ENCODE assay signal across 20 cellular contexts in the genomic region with DNA sequence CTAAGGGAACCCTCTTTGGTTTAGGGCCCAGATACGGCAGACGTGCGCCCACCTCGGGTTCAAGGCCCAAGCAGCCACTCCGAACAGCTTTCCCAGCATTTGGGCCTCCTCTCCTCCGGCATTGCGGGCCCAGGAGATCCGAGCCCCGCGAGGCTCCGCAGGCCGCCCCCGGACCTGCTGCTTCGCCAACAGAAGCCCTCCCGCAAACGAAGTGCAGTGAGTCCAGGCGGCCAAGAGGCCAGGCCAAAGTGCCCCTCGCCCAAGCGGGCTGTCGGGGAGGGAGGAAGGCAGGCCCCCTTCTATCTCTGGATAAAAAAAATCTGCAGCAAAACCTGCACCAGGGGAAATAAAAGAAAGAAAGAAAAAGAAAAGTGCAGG. TPM values are rescaled to one million over a fixed set of nuclear protein-coding genes. Genes with fewer than 3 reads are reported as not detected.
DNase-seq lines count a peak whose midpoint lies in the region; ATAC-seq lines count a peak whose summit lies in the region.
"Had no signal": no experiment of that assay in that cellular context is flagged by ENCODE, and none has a peak within 500 bp of the region (broad histone marks: within the 10 kb centered on the region; RNA-seq: fewer than 3 reads in every experiment).

No MANE protein-coding gene starts in this region.

- H3K4me1 Mint-ChIP-seq in activated CD4-positive, alpha-beta T cell treated with anti-CD3 and anti-CD28 coated beads for 36 hours = peaks cover 27% of the 10 kb centered on the region
- H3K4me1 Mint-ChIP-seq in T-helper 17 cell (peaks cover 25% of the 10 kb centered on the region), memory B cell (peaks cover 3% of the 10 kb centered on the region)
- H3K4me1 Mint-ChIP-seq in activated CD4-positive, alpha-beta memory T cell treated with anti-CD3 and anti-CD28 coated beads, Interleukin-2, amount 10 ng/mL, durations not matched to agents 7 days and 5 days = peaks cover 3% of the 10 kb centered on the region

- peak; percentile 1 for DNase-seq in activated CD4-positive, alpha-beta T cell treated with anti-CD3 and anti-CD28 coated beads for 1 hour
- no peak for DNase-seq in activated CD4-positive, alpha-beta T cell treated with anti-CD3 and anti-CD28 coated beads for 36 hours
- no peak for DNase-seq in T-helper 17 cell
- no peak for DNase-seq in memory B cell (ENCODE audit: low spot score in 2 of 2)
- no peak for DNase-seq in activated CD4-positive, alpha-beta memory T cell treated with anti-CD3 and anti-CD28 coated beads, Interleukin-2, amount 10 ng/mL, durations not matched to agents 7 days and 5 days
- no peak for DNase-seq in SJCRH30
- DNase-seq: 8988T; activated CD4-positive, CD25-positive, alpha-beta regulatory T cell treated with anti-CD3 and anti-CD28 coated beads, Interleukin-2, amount 50 U/mL, for 72 hours; body of pancreas; GDM1; NCI-H146; NCI-H510A; ovary; SW 1271; thyroid gland had no signal

- CTCF ChIA-PET in activated CD4-positive, alpha-beta T cell treated with anti-CD3 and anti-CD28 coated beads for 36 hours (lab: Charles Lee) = interaction anchor here (0.8 kb wide), 1 partner anchor 19 kb away, joined by 4 read pairs; no protein-coding TSS in a partner anchor
- CTCF ChIA-PET in activated CD4-positive, alpha-beta memory T cell treated with anti-CD3 and anti-CD28 coated beads, Interleukin-2, amount 10 ng/mL, durations not matched to agents 7 days and 5 days (lab: Charles Lee) = interaction anchor here (1.0 kb wide), 1 partner anchor 14 kb away, joined by 4 read pairs; no protein-coding TSS in a partner anchor

- no peaks in the 10 kb centered on the region for H3K36me3 Mint-ChIP-seq in activated CD4-positive, alpha-beta T cell treated with anti-CD3 and anti-CD28 coated beads for 36 hours (ENCODE audit: low read depth)
- H3K36me3 Mint-ChIP-seq in T-helper 17 cell (ENCODE audit: low read depth) (no peaks in the 10 kb centered on the region), memory B cell (no peaks in the 10 kb centered on the region)
- peaks cover 4% of the 10 kb centered on the region for H3K36me3 Mint-ChIP-seq in activated CD4-positive, alpha-beta memory T cell treated with anti-CD3 and anti-CD28 coated beads, Interleukin-2, amount 10 ng/mL, durations not matched to agents 7 days and 5 days (ENCODE audit: low read depth)

- H3K4me3 Mint-ChIP-seq in activated CD4-positive, alpha-beta T cell treated with anti-CD3 and anti-CD28 coated beads for 36 hours = no peak overlapping the region
- H3K4me3 Mint-ChIP-seq in T-helper 17 cell = peak overlapping the region; percentile 78
- H3K4me3 Mint-ChIP-seq in memory B cell = peak overlapping the region; percentile 76
- H3K4me3 Mint-ChIP-seq in activated CD4-positive, alpha-beta memory T cell treated with anti-CD3 and anti-CD28 coated beads, Interleukin-2, amount 10 ng/mL, durations not matched to agents 7 days and 5 days = no peak overlapping the region
- H3K4me3 Mint-ChIP-seq: activated T-helper 1 cell treated with anti-CD3 and anti-CD28 coated beads, Interleukin-12 subunit alpha, Interleukin-12 subunit beta, Interleukin-2, Interleukin-4 antibody, amounts not matched to agents 30 ng/mL and 10 ng/mL and 1 ng/mL, durations not matched to agents 14 hours and 24 hours and 36 hours had no signal

- H3K4me1 ChIP-seq in SJCRH30 = no peaks in the 10 kb centered on the region

- POLR2A ChIA-PET in activated CD4-positive, alpha-beta T cell treated with anti-CD3 and anti-CD28 coated beads for 36 hours (lab: Charles Lee) = no interaction called here
- POLR2A ChIA-PET in activated CD4-positive, alpha-beta memory T cell treated with anti-CD3 and anti-CD28 coated beads, Interleukin-2, amount 10 ng/mL, durations not matched to agents 7 days and 5 days (lab: Charles Lee) = no interaction called here

- no peaks in the 10 kb centered on the region for H3K9me3 ChIP-seq in T-helper 17 cell (ENCODE audit: control insufficient read depth, low read length, poor library complexity, severe bottlenecking)
- no peaks in the 10 kb centered on the region for H3K9me3 ChIP-seq in SJCRH30 (replicated peaks)
- H3K9me3 ChIP-seq: body of pancreas, ovary, thyroid gland had no signal

- peaks cover 82% of the 10 kb centered on the region for H3K27me3 Mint-ChIP-seq in activated CD4-positive, alpha-beta T cell treated with anti-CD3 and anti-CD28 coated beads for 36 hours
- H3K27me3 Mint-ChIP-seq in T-helper 17 cell (peaks cover 93% of the 10 kb centered on the region), memory B cell (peaks cover 32% of the 10 kb centered on the region)
- peaks cover 86% of the 10 kb centered on the region for H3K27me3 Mint-ChIP-seq in activated CD4-positive, alpha-beta memory T cell treated with anti-CD3 and anti-CD28 coated beads, Interleukin-2, amount 10 ng/mL, durations not matched to agents 7 days and 5 days

- ATAC-seq in activated CD4-positive, alpha-beta T cell treated with anti-CD3 and anti-CD28 coated beads for 36 hours = no peak
- no peak for ATAC-seq in T-helper 17 cell
- ATAC-seq in memory B cell (ENCODE audit: low read depth) = no peak
- no peak for ATAC-seq in HG03135 (IDR thresholded peaks at IDR 0.05; ENCODE audit: unreplicated experiment)
- ATAC-seq: body of pancreas had no signal

- H3K36me3 ChIP-seq in SJCRH30 = no peaks in the 10 kb centered on the region
- H3K36me3 ChIP-seq: ovary, thyroid gland had no signal

- intact Hi-C loops in activated CD4-positive, alpha-beta T cell treated with anti-CD3 and anti-CD28 coated beads for 36 hours (cut with DNase I, micrococcal nuclease) = no loop called here

- H3K9me3 Mint-ChIP-seq in activated CD4-positive, alpha-beta T cell treated with anti-CD3 and anti-CD28 coated beads for 36 hours (ENCODE audit: low read depth) = no peaks in the 10 kb centered on the region
- no peaks in the 10 kb centered on the region for H3K9me3 Mint-ChIP-seq in memory B cell
- no peaks in the 10 kb centered on the region for H3K9me3 Mint-ChIP-seq in activated CD4-positive, alpha-beta memory T cell treated with anti-CD3 and anti-CD28 coated beads, Interleukin-2, amount 10 ng/mL, durations not matched to agents 7 days and 5 days
- H3K9me3 Mint-ChIP-seq: activated T-helper 1 cell treated with anti-CD3 and anti-CD28 coated beads, Interleukin-12 subunit alpha, Interleukin-12 subunit beta, Interleukin-2, Interleukin-4 antibody, amounts not matched to agents 30 ng/mL and 10 ng/mL and 1 ng/mL, durations not matched to agents 14 hours and 24 hours and 36 hours had no signal

- peaks cover 12% of the 10 kb centered on the region; the same call in 1 of the 2 replicates for H3K27me3 ChIP-seq in SJCRH30
- H3K27me3 ChIP-seq: ovary had no signal

- peak overlapping the region in 5 of 7 experiments; percentile 20 to 29 (median 25) for H3K4me3 ChIP-seq in skin epidermis
- H3K4me3 ChIP-seq in SJCRH30 = no peak overlapping the region
- H3K4me3 ChIP-seq: thyroid gland had no signal

- no peak overlapping the region for H3K27ac Mint-ChIP-seq in activated CD4-positive, alpha-beta T cell treated with anti-CD3 and anti-CD28 coated beads for 36 hours
- no peak overlapping the region for H3K27ac Mint-ChIP-seq in T-helper 17 cell
- H3K27ac Mint-ChIP-seq in memory B cell = no peak overlapping the region
- H3K27ac Mint-ChIP-seq in activated CD4-positive, alpha-beta memory T cell treated with anti-CD3 and anti-CD28 coated beads, Interleukin-2, amount 10 ng/mL, durations not matched to agents 7 days and 5 days = no peak overlapping the region
- H3K27ac Mint-ChIP-seq: activated T-helper 1 cell treated with anti-CD3 and anti-CD28 coated beads, Interleukin-12 subunit alpha, Interleukin-12 subunit beta, Interleukin-2, Interleukin-4 antibody, amounts not matched to agents 30 ng/mL and 10 ng/mL and 1 ng/mL, durations not matched to agents 14 hours and 24 hours and 36 hours had no signal

- H3K27ac ChIP-seq in skin epidermis (peak overlapping the region in 13 of 21 experiments; percentile 45 to 96 (median 78)), SJCRH30 (no peak overlapping the region)
- H3K27ac ChIP-seq: body of pancreas, dorsolateral prefrontal cortex, ovary, thyroid gland had no signal

RNA-seq across cellular contexts. Expression of gene EN1, which starts 6.0 kb away (rescaled TPM):
- not detected for total RNA-seq in activated CD4-positive, alpha-beta T cell treated with anti-CD3 and anti-CD28 coated beads for 36 hours
- total RNA-seq in T-helper 17 cell = not detected
- total RNA-seq in activated CD4-positive, alpha-beta memory T cell treated with anti-CD3 and anti-CD28 coated beads, Interleukin-2, amount 10 ng/mL, durations not matched to agents 7 days and 5 days = not detected
- not detected in 2 replicates for total RNA-seq in SJCRH30 (2014; rRNA removed; shearing (Covaris generic))
- total RNA-seq: activated T-helper 1 cell treated with anti-CD3 and anti-CD28 coated beads, Interleukin-12 subunit alpha, Interleukin-12 subunit beta, Interleukin-2, Interleukin-4 antibody, amounts not matched to agents 30 ng/mL and 10 ng/mL and 1 ng/mL, durations not matched to agents 14 hours and 24 hours and 36 hours; body of pancreas; lung microvascular endothelial cell; ovary had no signal

Comparison
In these comparisons a context has a peak if more than half of its experiments do, and no peak if none do; other contexts are left out.
1. H3K4me3 Mint-ChIP-seq: peak in T-helper 17 cell (single experiment) and memory B cell (single experiment); none in activated CD4-positive, alpha-beta T cell treated with anti-CD3 and anti-CD28 coated beads for 36 hours (single experiment) and activated CD4-positive, alpha-beta memory T cell treated with anti-CD3 and anti-CD28 coated beads, Interleukin-2, amount 10 ng/mL, durations not matched to agents 7 days and 5 days (single experiment).